ENCODE assay signal across 8 cellular contexts in the genomic region with DNA sequence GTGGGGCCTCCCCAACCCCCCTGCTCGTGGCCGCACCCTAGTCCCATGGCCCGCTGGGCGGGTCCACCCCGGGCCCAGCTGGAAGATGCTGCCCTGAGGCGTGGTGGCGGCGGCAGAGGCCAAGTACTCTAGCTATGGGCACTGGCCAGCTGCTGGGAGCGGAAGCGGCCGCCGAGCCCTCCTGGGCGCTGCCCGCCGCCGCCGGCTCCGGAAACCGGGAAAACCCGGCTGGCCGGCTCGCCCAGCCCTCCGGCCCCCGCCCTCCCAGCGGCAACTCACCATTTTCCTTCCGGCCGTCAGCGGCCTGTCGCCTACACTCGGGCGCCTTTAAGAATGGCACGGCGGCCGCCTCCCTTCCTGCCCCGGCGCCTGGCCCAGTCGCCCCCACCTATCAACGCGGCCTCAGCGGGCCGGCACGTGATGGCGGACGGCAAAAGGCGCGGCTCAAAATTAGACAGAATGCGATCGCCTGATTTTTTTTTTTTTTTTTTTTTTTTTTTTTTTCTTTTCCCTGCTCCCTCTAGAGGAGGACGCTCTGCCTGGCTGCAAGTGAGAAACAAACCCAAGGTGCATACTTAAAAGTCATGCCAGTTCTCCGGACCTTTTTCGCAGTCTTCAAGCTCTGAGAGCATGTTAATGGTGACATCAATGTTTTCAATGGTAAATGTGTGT. TPM values are rescaled to one million over a fixed set of nuclear protein-coding genes. Genes with fewer than 3 reads are reported as not detected.
A peak's percentile ranks its signal among the peaks of the same experiment; 100 is the strongest.
DNase-seq lines count a peak whose midpoint lies in the region; ATAC-seq and TF ChIP-seq lines count a peak whose summit lies in the region.

A gene (minus strand): TSS at position 335 of the 672 bp plus-strand sequence. CDS start 53 bp downstream, at position 282.

- H3K79me1 ChIP-seq in trophoblast cell (ENCODE audit: low read length) = peaks cover 16% of the 10 kb centered on the region

- DNase-seq in NCI-H1417 (lab: John Stamatoyannopoulos, UW) = peak; percentile 92 to 97 (median 96)
- peak; percentile 78 to 89 for DNase-seq in SW 1271 (lab: John Stamatoyannopoulos, UW)
- peak; percentile 74 for DNase-seq in activated naive CD8-positive, alpha-beta T cell treated with anti-CD3 and anti-CD28 coated beads, Interleukin-2, amount 50 U/mL, for 16 hours (ENCODE audit: low read depth, low spot score)
- DNase-seq in Right ventricle myocardium superior = peak; percentile 96
- peak; percentile 95 to 96 for DNase-seq in trophoblast cell
- DNase-seq in transverse colon = peak; percentile 95

- H3K9ac ChIP-seq in trophoblast cell (ENCODE audit: low read length) = peak within 1 kb of the TSS; percentile 95

- H3K9me3 ChIP-seq in trophoblast cell (ENCODE audit: insufficient read depth, low read depth, low read length) (no peaks in the 10 kb centered on the region), transverse colon (no peaks in the 10 kb centered on the region)

- H3K27ac ChIP-seq in trophoblast cell (ENCODE audit: low read depth, low read length) (peak within 1 kb of the TSS; percentile 97), transverse colon (peak within 1 kb of the TSS; percentile 97 to 99 (median 98))

- TF ChIP-seq CTCF in GM12874 (IDR thresholded peaks at IDR 0.05; ENCODE audit: insufficient read depth, low read depth, low read length) (peak; percentile 27; the same call in 1 of the 2 replicates), transverse colon (IDR thresholded peaks at IDR 0.05) (peak; percentile 29 to 55 (median 36))

- H3K4me1 ChIP-seq in trophoblast cell (ENCODE audit: control insufficient read depth in 1 of 2, insufficient read depth in 2 of 2, low read length in 2 of 2) (peaks cover 10 to 18% of the 10 kb centered on the region in 2 experiments), transverse colon (peaks cover 6 to 63% (median 37%) of the 10 kb centered on the region in 4 donors)

- intact Hi-C loops in Right ventricle myocardium superior (cut with DNase I) = no loop called here
- intact Hi-C loops in transverse colon (cut with DNase I; ENCODE audit: low total_unique reads) = no loop called here

- WGBS in trophoblast cell (ENCODE audit: extremely low coverage, insufficient coverage, insufficient read length) = no CpG with 5 or more reads among the region's 51 CpGs
- 0 to 1% methylated on average over 3 to 39 of the region's 51 CpGs for WGBS in transverse colon (ENCODE audit: low coverage in 1 of 2), 2 donors

- peak; percentile 95 for TF ChIP-seq POLR2A in transverse colon (IDR thresholded peaks at IDR 0.05)

- peak within 1 kb of the TSS; percentile 98 for H4K8ac ChIP-seq in trophoblast cell (ENCODE audit: low read depth, low read length)

- peak within 1 kb of the TSS; percentile 96 for H2BK5ac ChIP-seq in trophoblast cell (ENCODE audit: low read depth, low read length, poor library complexity)

- ATAC-seq in HG02763 (IDR thresholded peaks at IDR 0.05; ENCODE audit: unreplicated experiment) (peak; percentile 96), Right ventricle myocardium superior (ENCODE audit: poor library complexity) (peak; percentile 98)

- H3K4me3 ChIP-seq in trophoblast cell (ENCODE audit: low read depth, low read length) = peak within 1 kb of the TSS; percentile 79
- H3K4me3 ChIP-seq in transverse colon = peak within 1 kb of the TSS; percentile 85 to 100 (median 96)

- H3K23ac ChIP-seq in trophoblast cell (ENCODE audit: low read length) = no peak within 1 kb of the TSS

- H3K27me3 ChIP-seq in trophoblast cell (ENCODE audit: insufficient read depth, low read length) (no peaks in the 10 kb centered on the region), transverse colon (no peaks in the 10 kb centered on the region)

- in situ Hi-C loops in transverse colon (cut with MboI; ENCODE audit: low pct_ligation_motif_present in 1 of 4, low pct_unique_long_range_greater_than_20kb in 1 of 4, low sequenced_read_pairs in 3 of 4) = no loop called here

- H2BK120ac ChIP-seq in trophoblast cell (ENCODE audit: insufficient read depth, low read length, poor library complexity) = peak within 1 kb of the TSS; percentile 97

- H3K36me3 ChIP-seq in trophoblast cell (ENCODE audit: control insufficient read depth in 1 of 2, insufficient read depth in 2 of 2, low read length in 2 of 2) (no peaks in the 10 kb centered on the region), transverse colon (no peaks in the 10 kb centered on the region)

- H3K4me2 ChIP-seq in trophoblast cell (ENCODE audit: low read length) = peak within 1 kb of the TSS; percentile 74

- H2AFZ ChIP-seq in trophoblast cell (ENCODE audit: insufficient read depth, low read length, poor library complexity) = peak within 1 kb of the TSS; percentile 93

- H4K91ac ChIP-seq in trophoblast cell (ENCODE audit: low read depth, low read length) = peak within 1 kb of the TSS; percentile 98

- peaks cover 6% of the 10 kb centered on the region for H3K79me2 ChIP-seq in trophoblast cell (ENCODE audit: control insufficient read depth, insufficient read depth, low read length, poor library complexity)

- H3K4ac ChIP-seq in trophoblast cell (ENCODE audit: low read depth, low read length) = peak within 1 kb of the TSS; percentile 86

- H2AK5ac ChIP-seq in trophoblast cell (ENCODE audit: low read length) = peak within 1 kb of the TSS; percentile 95

- H4K12ac ChIP-seq in trophoblast cell (ENCODE audit: low read depth, low read length) = peak within 1 kb of the TSS; percentile 97

- peak within 1 kb of the TSS; percentile 94 for H3K18ac ChIP-seq in trophoblast cell (ENCODE audit: low read length)

- H3K14ac ChIP-seq in trophoblast cell (ENCODE audit: low read length) = peak within 1 kb of the TSS; percentile 96

- no peak for TF ChIP-seq EP300 in transverse colon (IDR thresholded peaks at IDR 0.05; ENCODE audit: low read depth)

- peak within 1 kb of the TSS; percentile 90 for H2BK12ac ChIP-seq in trophoblast cell (ENCODE audit: low read length)

RNA-seq across cellular contexts. Expression of the gene that starts here (rescaled TPM):
- 27.6 TPM for total RNA-seq in Right ventricle myocardium superior
- 25.7 and 26.5 TPM in 2 replicates for polyA plus RNA-seq in trophoblast cell (2013)
- 10 to 100 TPM; 19.8 to 94.5 (median 67.4) TPM for total RNA-seq in transverse colon

Comparison
In these comparisons a context has a peak if more than half of its experiments do, and no peak if none do; other contexts are left out.
1. Peak in every context shown above with its lines: DNase-seq, ATAC-seq, H3K4me3 ChIP-seq and H3K27ac ChIP-seq.